19 cellular contexts compared by ENCODE assay signal in genomic region chr13:112071902-112072530, GRCh38. TPM values are rescaled to one million over a fixed set of nuclear protein-coding genes. Genes with fewer than 3 reads are reported as not detected.
DNase-seq lines count a peak whose midpoint lies in the region; ATAC-seq and TF ChIP-seq lines count a peak whose summit lies in the region.
"Had no signal": no experiment of that assay in that cellular context is flagged by ENCODE, and none has a peak within 500 bp of the region (broad histone marks: within the 10 kb centered on the region; RNA-seq: fewer than 3 reads in every experiment).

No MANE protein-coding gene starts in this region.

- H4K20me1 ChIP-seq in GM23338 (replicated peaks; ENCODE audit: insufficient read depth) = peaks cover 17% of the 10 kb centered on the region; the same call in 1 of the 2 replicates

- H3K27ac Mint-ChIP-seq in GM23338 = no peak overlapping the region
- peak overlapping the region in 1 of 10 donors; percentile 57 for H3K27ac Mint-ChIP-seq in naive thymus-derived CD8-positive, alpha-beta T cell

- peaks cover 44% of the 10 kb centered on the region for H3K4me1 ChIP-seq in GM23338 (ENCODE audit: insufficient read depth)

- no peaks in the 10 kb centered on the region for H3K36me3 ChIP-seq in GM23338 (ENCODE audit: insufficient read depth)
- H3K36me3 ChIP-seq: heart left ventricle had no signal

- H3K27ac ChIP-seq in GM23338 (ENCODE audit: low read depth) (no peak overlapping the region), caudate nucleus (ENCODE audit: low read depth, low read length) (peak overlapping the region; percentile 62)
- H3K27ac ChIP-seq: 22Rv1, heart left ventricle, PC-9 had no signal

- H3K79me2 ChIP-seq in GM23338 (replicated peaks; ENCODE audit: insufficient read depth) = no peaks in the 10 kb centered on the region

- peak; percentile 7 for ATAC-seq in GM23338
- no peak for ATAC-seq in naive thymus-derived CD8-positive, alpha-beta T cell
- no peak for ATAC-seq in left ventricle myocardium superior
- ATAC-seq: HCT116 had no signal

- peaks cover 41% of the 10 kb centered on the region for H3K4me1 Mint-ChIP-seq in GM23338
- H3K4me1 Mint-ChIP-seq in naive thymus-derived CD8-positive, alpha-beta T cell = peaks cover 4 to 13% (median 9%) of the 10 kb centered on the region in 4 donors

- TF ChIP-seq CTCF in GM23338 (conservative IDR thresholded peaks at IDR 0.05; ENCODE audit: low read depth in 2 of 2) = no peak

- no peaks in the 10 kb centered on the region; the same call in 2 of the 3 replicates for H3K36me3 Mint-ChIP-seq in GM23338 (ENCODE audit: low read depth)
- H3K36me3 Mint-ChIP-seq in naive thymus-derived CD8-positive, alpha-beta T cell = peaks cover 16 to 39% (median 17%) of the 10 kb centered on the region in 3 donors

- POLR2A ChIA-PET in naive thymus-derived CD8-positive, alpha-beta T cell (lab: Charles Lee) = no interaction called here

- H3F3A ChIP-seq in GM23338 (replicated peaks; ENCODE audit: low read depth) = peaks cover 9% of the 10 kb centered on the region

- peak overlapping the region; percentile 76 for H3K4me3 ChIP-seq in GM23338
- H3K4me3 ChIP-seq: PC-9 had no signal

- DNase-seq in DMS153 (lab: John Stamatoyannopoulos, UW) (peak; percentile 38), DMS153 treated with DMSO at 0.1 percent for 48 hours (lab: John Stamatoyannopoulos, UW; ENCODE audit: unreplicated experiment) (no peak), GM23338 (ENCODE audit: low spot score) (peak; percentile 72), caudate nucleus (lab: John Stamatoyannopoulos, UW) (no peak), Ammon's horn (ENCODE audit: low spot score) (no peak), COR-L47 (lab: John Stamatoyannopoulos, UW) (no peak), left ventricle myocardium superior (no peak)
- no peak for DNase-seq in naive thymus-derived CD8-positive, alpha-beta T cell
- DNase-seq: activated naive CD4-positive, alpha-beta T cell; cerebellar nuclear complex; erythroblast; heart left ventricle; MV-4-11; NCI-H446 treated with DMSO at 0.1 percent for 48 hours; PC-9; small intestine had no signal

- peaks cover 85% of the 10 kb centered on the region for H3K27me3 ChIP-seq in GM23338 (ENCODE audit: insufficient read depth)

- peak overlapping the region; percentile 70 for H3K4me3 Mint-ChIP-seq in GM23338
- peak overlapping the region in 6 of 10 donors; percentile 14 to 63 (median 32) for H3K4me3 Mint-ChIP-seq in naive thymus-derived CD8-positive, alpha-beta T cell

- peak overlapping the region; percentile 95 for H3K4me2 ChIP-seq in GM23338
- H3K4me2 ChIP-seq: PC-9 had no signal

- H3K9me3 Mint-ChIP-seq in GM23338 = peaks cover 7% of the 10 kb centered on the region; the same call in 1 of the 3 replicates
- H3K9me3 Mint-ChIP-seq in naive thymus-derived CD8-positive, alpha-beta T cell = peaks cover 0 to 50% (median 15%) of the 10 kb centered on the region in 9 donors

- H3K9me2 ChIP-seq in GM23338 (ENCODE audit: insufficient read depth) = no peaks in the 10 kb centered on the region

- H2AFZ ChIP-seq in GM23338 = peak overlapping the region; percentile 74
- H2AFZ ChIP-seq: PC-9 had no signal

- peaks cover 76% of the 10 kb centered on the region for H3K27me3 Mint-ChIP-seq in GM23338 (ENCODE audit: insufficient read depth, low read depth, poor library complexity)
- peaks cover 45 to 73% (median 63%) of the 10 kb centered on the region in 5 donors for H3K27me3 Mint-ChIP-seq in naive thymus-derived CD8-positive, alpha-beta T cell

- intact Hi-C loops in left ventricle myocardium superior (cut with micrococcal nuclease) = no loop called here

TF ChIP-seq in GM23338, 12 proteins besides CTCF, POLR2A, EP300 and RAD21:
- TF ChIP-seq EZH2 (IDR thresholded peaks at IDR 0.05; ENCODE audit: low read depth, unreplicated experiment) (peak; percentile 69), REST (IDR thresholded peaks at IDR 0.05; ENCODE audit: unreplicated experiment) (no peak)
TF ChIP-seq in GM23338: peak in this region for 1.

RNA-seq across cellular contexts. Expression of gene SOX1, which starts 5.1 kb away (rescaled TPM):
- 0.04 and 0.17 TPM in 2 replicates for total RNA-seq in GM23338 (2014; rRNA removed; shearing (Covaris generic))
- polyA plus RNA-seq in GM23338 (2016; fragmentation: Nextera tagmentation; extraction: Ambion mirVana) = 0.10 TPM in 1 of 2 replicates, not detected in the other
- total RNA-seq in naive thymus-derived CD8-positive, alpha-beta T cell = not detected
- not detected for polyA plus RNA-seq in naive thymus-derived CD8-positive, alpha-beta T cell
- not detected for total RNA-seq in left ventricle myocardium superior
- total RNA-seq: heart left ventricle, HT-29, PC-9 had no signal
- polyA plus RNA-seq: heart left ventricle had no signal

Comparison
In these comparisons a context has a peak if more than half of its experiments do, and no peak if none do; other contexts are left out.
1. DNase-seq: peak in DMS153 (single experiment) and GM23338 (single experiment); none in DMS153 treated with DMSO at 0.1 percent for 48 hours (single experiment), caudate nucleus (0 of 61), naive thymus-derived CD8-positive, alpha-beta T cell (0 of 10), Ammon's horn (single experiment), COR-L47 (single experiment) and left ventricle myocardium superior (single experiment).